ENCODE assay signal across 22 cellular contexts in the genomic region with DNA sequence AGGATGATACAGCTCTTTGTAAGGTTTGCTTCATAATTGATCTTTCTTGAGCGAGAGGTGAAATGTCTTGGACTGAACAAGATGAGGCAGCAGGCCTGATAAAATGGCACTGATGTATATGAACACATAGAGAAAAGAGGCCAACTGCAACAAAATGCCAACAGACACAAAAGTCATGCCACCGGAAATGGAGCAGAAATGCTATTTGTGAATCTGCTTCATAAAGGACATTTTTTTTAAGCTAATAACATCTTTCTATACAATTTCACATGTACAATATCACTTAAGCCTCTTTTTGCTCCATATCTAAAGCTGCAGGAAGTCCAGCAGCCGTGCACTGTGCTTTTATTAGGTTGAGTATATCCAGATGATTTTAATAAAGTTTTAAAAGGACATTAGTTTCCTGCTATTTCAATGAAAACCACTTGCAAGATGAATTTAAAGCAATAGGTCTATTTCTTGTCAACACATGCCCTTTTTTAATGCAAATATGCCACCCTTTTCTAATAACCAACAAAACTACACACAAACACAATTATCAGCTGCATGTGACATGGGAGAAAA.
A peak's percentile ranks its signal among the peaks of the same experiment; 100 is the strongest.
DNase-seq lines count a peak whose midpoint lies in the region; ATAC-seq, FAIRE-seq and TF ChIP-seq lines count a peak whose summit lies in the region.
"Had no signal": no experiment of that assay in that cellular context is flagged by ENCODE, and none has a peak within 500 bp of the region (broad histone marks: within the 10 kb centered on the region; RNA-seq: fewer than 3 reads in every experiment).

No MANE protein-coding gene starts in this region.

- no peak for FAIRE-seq in small intestine (lab: Jason Lieb, UNC)
- FAIRE-seq: A549, D721Med, G401.6, GM12892, GM19239, H54 had no signal

- no TSS peak for BruUV-seq in A673 (replicated peaks; lab: Mats Ljungman, UMichigan)

- CTCF ChIA-PET in A673 (lab: Charles Lee) = no interaction called here

- H3K4me1 Mint-ChIP-seq in mesothelial cell of epicardium = peaks cover 43% of the 10 kb centered on the region
- H3K4me1 Mint-ChIP-seq: CD14-positive monocyte had no signal

- no peak for TF ChIP-seq CTCF in A673 (conservative IDR thresholded peaks at IDR 0.05; ENCODE audit: low read depth, low read length)
- TF ChIP-seq CTCF in mesothelial cell of epicardium (IDR thresholded peaks at IDR 0.05; ENCODE audit: unreplicated experiment) = no peak
- no peak for TF ChIP-seq CTCF in smooth muscle cell (IDR thresholded peaks at IDR 0.05; ENCODE audit: borderline replicate concordance, insufficient read depth, poor library complexity, severe bottlenecking)

- H3K27me3 Mint-ChIP-seq in mesothelial cell of epicardium (ENCODE audit: low read depth) = no peaks in the 10 kb centered on the region
- H3K27me3 Mint-ChIP-seq: CD4-positive, alpha-beta T cell; CD8-positive, alpha-beta memory T cell had no signal

- no peaks in the 10 kb centered on the region for H3K27me3 ChIP-seq in A673 (replicated peaks; ENCODE audit: insufficient read depth, low read depth, low read length, poor library complexity)
- H3K27me3 ChIP-seq in BLaER1 treated with 17β-estradiol and CSF1 and Interleukin-3, amounts not matched to agents 10 nM and 100 nM = no peaks in the 10 kb centered on the region
- H3K27me3 ChIP-seq in small intestine (ENCODE audit: control insufficient read depth in 2 of 2, insufficient read depth in 2 of 2, low read length in 2 of 2) = no peaks in the 10 kb centered on the region
- no peaks in the 10 kb centered on the region for H3K27me3 ChIP-seq in smooth muscle cell (ENCODE audit: low read depth)

- peak overlapping the region in 8 of 11 experiments; percentile 4 to 82 (median 78); a peak in 12 of 22 replicates for H3K4me2 ChIP-seq in BLaER1 treated with 17β-estradiol and CSF1 and Interleukin-3, amounts not matched to agents 10 nM and 100 nM
- no peak overlapping the region for H3K4me2 ChIP-seq in smooth muscle cell
- H3K4me2 ChIP-seq: A549, GM23338 had no signal

- no peaks in the 10 kb centered on the region for H4K20me1 ChIP-seq in BLaER1 treated with 17β-estradiol and CSF1 and Interleukin-3, amounts not matched to agents 10 nM and 100 nM
- H4K20me1 ChIP-seq in smooth muscle cell (ENCODE audit: low read depth) = no peaks in the 10 kb centered on the region

- H3K9me3 ChIP-seq in A673 (ENCODE audit: low read depth, low read length, poor library complexity, severe bottlenecking) (no peaks in the 10 kb centered on the region), small intestine (ENCODE audit: control insufficient read depth, low read depth) (no peaks in the 10 kb centered on the region), smooth muscle cell (replicated peaks; ENCODE audit: low read depth) (no peaks in the 10 kb centered on the region)
- H3K9me3 ChIP-seq in BLaER1 treated with 17β-estradiol and CSF1 and Interleukin-3, amounts not matched to agents 10 nM and 100 nM (replicated peaks in 1 of 11) = no peaks in the 10 kb centered on the region
- H3K9me3 ChIP-seq: A549, HAP-1 had no signal

- POLR2A ChIA-PET in A673 (lab: Charles Lee; ENCODE audit: low non-redundant PET) = no interaction called here

- DNase-seq in A673 (ENCODE audit: low spot score) = peak; percentile 37
- DNase-seq in mesothelial cell of epicardium (ENCODE audit: low spot score in 2 of 2, unreplicated experiment in 2 of 2) = no peak
- no peak for DNase-seq in small intestine
- no peak for DNase-seq in smooth muscle cell (lab: John Stamatoyannopoulos, UW; ENCODE audit: unreplicated experiment)
- DNase-seq: 8988T; CD4-positive, alpha-beta T cell; CD8-positive, alpha-beta memory T cell; DMS 273 treated with DMSO at 0.1 percent for 48 hours; DND-41; HFFc6 had no signal

- H3K4me3 ChIP-seq in A673 (ENCODE audit: low read depth, low read length, poor library complexity, severe bottlenecking) = no peak overlapping the region
- H3K4me3 ChIP-seq in BLaER1 treated with 17β-estradiol and CSF1 and Interleukin-3, amounts not matched to agents 10 nM and 100 nM = no peak overlapping the region
- no peak overlapping the region for H3K4me3 ChIP-seq in small intestine (ENCODE audit: low read depth in 1 of 2, low read length in 2 of 2)
- no peak overlapping the region for H3K4me3 ChIP-seq in smooth muscle cell
- H3K4me3 ChIP-seq: A549, GM23338, HAP-1 had no signal

- peaks cover 13% of the 10 kb centered on the region for H3F3A ChIP-seq in smooth muscle cell (ENCODE audit: low read depth)

- no peak overlapping the region for H3K9ac ChIP-seq in BLaER1 treated with 17β-estradiol and CSF1 and Interleukin-3, amounts not matched to agents 10 nM and 100 nM
- no peak overlapping the region for H3K9ac ChIP-seq in smooth muscle cell (ENCODE audit: low read depth)

- no peak overlapping the region for H3K4me3 Mint-ChIP-seq in mesothelial cell of epicardium
- H3K4me3 Mint-ChIP-seq: CD14-positive monocyte; CD4-positive, alpha-beta T cell; CD8-positive, alpha-beta memory T cell; GM23338; HFFc6 had no signal

- no peaks in the 10 kb centered on the region for H3K36me3 Mint-ChIP-seq in mesothelial cell of epicardium
- H3K36me3 Mint-ChIP-seq: CD14-positive monocyte; CD8-positive, alpha-beta memory T cell had no signal

- ATAC-seq in SK-N-SH treated with all-trans-retinoic acid at 6 μM for 48 hours = peak; percentile 87
- no peak for ATAC-seq in GM21515 (IDR thresholded peaks at IDR 0.05; ENCODE audit: unreplicated experiment)
- ATAC-seq: A549, GM23338 had no signal

- H3K79me2 ChIP-seq in smooth muscle cell (ENCODE audit: low read depth) = no peaks in the 10 kb centered on the region

- H3K27ac Mint-ChIP-seq in mesothelial cell of epicardium = peak overlapping the region; percentile 64
- H3K27ac Mint-ChIP-seq: CD14-positive monocyte; CD4-positive, alpha-beta T cell; CD8-positive, alpha-beta memory T cell; GM23338; HFFc6 had no signal

- H3K27ac ChIP-seq in A673 (ENCODE audit: low read depth, low read length, poor library complexity, severe bottlenecking) = no peak overlapping the region
- H3K27ac ChIP-seq in BLaER1 treated with 17β-estradiol and CSF1 and Interleukin-3, amounts not matched to agents 10 nM and 100 nM = no peak overlapping the region
- H3K27ac ChIP-seq in small intestine (ENCODE audit: low read depth in 1 of 2, low read length in 1 of 2) = no peak overlapping the region
- no peak overlapping the region for H3K27ac ChIP-seq in smooth muscle cell (ENCODE audit: low read depth)
- H3K27ac ChIP-seq: A549 had no signal

- peaks cover 15% of the 10 kb centered on the region for H3K4me1 ChIP-seq in A673 (ENCODE audit: insufficient read depth, low read length, poor library complexity, severe bottlenecking)
- H3K4me1 ChIP-seq in BLaER1 treated with 17β-estradiol and CSF1 and Interleukin-3, amounts not matched to agents 10 nM and 100 nM = peaks cover 23 to 76% (median 63%) of the 10 kb centered on the region in 10 experiments
- no peaks in the 10 kb centered on the region for H3K4me1 ChIP-seq in small intestine (ENCODE audit: control insufficient read depth in 2 of 2, insufficient read depth in 1 of 2, low read depth in 1 of 2, low read length in 1 of 2)
- no peaks in the 10 kb centered on the region for H3K4me1 ChIP-seq in smooth muscle cell (ENCODE audit: low read depth)
- H3K4me1 ChIP-seq: A549, HAP-1 had no signal

- H3K36me3 ChIP-seq in A673 (ENCODE audit: insufficient read depth, low read length, poor library complexity, severe bottlenecking) (no peaks in the 10 kb centered on the region), small intestine (ENCODE audit: control insufficient read depth in 2 of 2, insufficient read depth in 2 of 2, low read length in 2 of 2) (no peaks in the 10 kb centered on the region), smooth muscle cell (ENCODE audit: low read depth) (no peaks in the 10 kb centered on the region)
- no peaks in the 10 kb centered on the region for H3K36me3 ChIP-seq in BLaER1 treated with 17β-estradiol and CSF1 and Interleukin-3, amounts not matched to agents 10 nM and 100 nM
- H3K36me3 ChIP-seq: HAP-1 had no signal

- H3K9me3 Mint-ChIP-seq in mesothelial cell of epicardium = no peaks in the 10 kb centered on the region
- H3K9me3 Mint-ChIP-seq: CD4-positive, alpha-beta T cell; GM23338 had no signal

- H2AFZ ChIP-seq in smooth muscle cell (ENCODE audit: low read depth) = no peak overlapping the region
- H2AFZ ChIP-seq: GM23338 had no signal

- 87 to 93% (median 88%) methylated on average over 3 of the region's 3 CpGs for WGBS in small intestine, 3 donors
- WGBS in smooth muscle cell (ENCODE audit: low lambda C conversion rate) = 60% methylated on average over 3 of the region's 3 CpGs

- intact Hi-C loops in A673 (cut with micrococcal nuclease; ENCODE audit: unreplicated experiment) = no loop called here

TF ChIP-seq in SK-N-SH treated with all-trans-retinoic acid at 6 μM for 48 hours, 23 proteins besides CTCF, POLR2A, EP300 and RAD21 (continues in another document):
- TF ChIP-seq ISL1 (CRISPR knock-in tag; IDR thresholded peaks at IDR 0.05) = 0 out of 2 replicates have a peak, but pooled peaks have one; percentile 7
- 0 out of 2 replicates have a peak, but pooled peaks have one; percentile 43 for TF ChIP-seq ZNF565 (CRISPR knock-in tag; conservative IDR thresholded peaks at IDR 0.05; ENCODE audit: low read depth)
- no peak for TF ChIP-seq RARB (CRISPR knock-in tag; IDR thresholded peaks at IDR 0.05)
- no peak for TF ChIP-seq OSR1 (CRISPR knock-in tag; IDR thresholded peaks at IDR 0.05)
- no peak for TF ChIP-seq ZC3H10 (CRISPR knock-in tag; IDR thresholded peaks at IDR 0.05)
- TF ChIP-seq, protein P1, sequence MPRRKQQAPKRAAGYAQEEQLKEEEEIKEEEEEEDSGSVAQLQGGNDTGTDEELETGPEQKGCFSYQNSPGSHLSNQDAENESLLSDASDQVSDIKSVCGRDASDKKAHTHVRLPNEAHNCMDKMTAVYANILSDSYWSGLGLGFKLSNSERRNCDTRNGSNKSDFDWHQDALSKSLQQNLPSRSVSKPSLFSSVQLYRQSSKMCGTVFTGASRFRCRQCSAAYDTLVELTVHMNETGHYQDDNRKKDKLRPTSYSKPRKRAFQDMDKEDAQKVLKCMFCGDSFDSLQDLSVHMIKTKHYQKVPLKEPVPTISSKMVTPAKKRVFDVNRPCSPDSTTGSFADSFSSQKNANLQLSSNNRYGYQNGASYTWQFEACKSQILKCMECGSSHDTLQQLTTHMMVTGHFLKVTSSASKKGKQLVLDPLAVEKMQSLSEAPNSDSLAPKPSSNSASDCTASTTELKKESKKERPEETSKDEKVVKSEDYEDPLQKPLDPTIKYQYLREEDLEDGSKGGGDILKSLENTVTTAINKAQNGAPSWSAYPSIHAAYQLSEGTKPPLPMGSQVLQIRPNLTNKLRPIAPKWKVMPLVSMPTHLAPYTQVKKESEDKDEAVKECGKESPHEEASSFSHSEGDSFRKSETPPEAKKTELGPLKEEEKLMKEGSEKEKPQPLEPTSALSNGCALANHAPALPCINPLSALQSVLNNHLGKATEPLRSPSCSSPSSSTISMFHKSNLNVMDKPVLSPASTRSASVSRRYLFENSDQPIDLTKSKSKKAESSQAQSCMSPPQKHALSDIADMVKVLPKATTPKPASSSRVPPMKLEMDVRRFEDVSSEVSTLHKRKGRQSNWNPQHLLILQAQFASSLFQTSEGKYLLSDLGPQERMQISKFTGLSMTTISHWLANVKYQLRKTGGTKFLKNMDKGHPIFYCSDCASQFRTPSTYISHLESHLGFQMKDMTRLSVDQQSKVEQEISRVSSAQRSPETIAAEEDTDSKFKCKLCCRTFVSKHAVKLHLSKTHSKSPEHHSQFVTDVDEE (CRISPR knock-in tag; IDR thresholded peaks at IDR 0.05) = 0 out of 2 replicates have a peak, but pooled peaks have one; percentile 23
